ENCODE assay signal across 18 cellular contexts in genomic region chr7:135499818-135500217, GRCh38. TPM values are rescaled to one million over a fixed set of nuclear protein-coding genes. Genes with fewer than 3 reads are reported as not detected.
DNase-seq lines count a peak whose midpoint lies in the region; ATAC-seq lines count a peak whose summit lies in the region.
"Had no signal": no experiment of that assay in that cellular context is flagged by ENCODE, and none has a peak within 500 bp of the region (broad histone marks: within the 10 kb centered on the region; RNA-seq: fewer than 3 reads in every experiment).

No MANE protein-coding gene starts in this region.

- peak overlapping the region; percentile 72 for H3K27ac Mint-ChIP-seq in activated naive CD8-positive, alpha-beta T cell treated with anti-CD3 and anti-CD28 coated beads for 36 hours
- peak overlapping the region in 5 of 6 donors; percentile 1 to 94 (median 40) for H3K27ac Mint-ChIP-seq in naive B cell
- H3K27ac Mint-ChIP-seq: activated CD4-positive, alpha-beta memory T cell treated with anti-CD3 and anti-CD28 coated beads, Interleukin-2, amount 10 ng/mL, durations not matched to agents 7 days and 5 days; T-helper 2 cell treated with Interferon-gamma antibody and Interleukin-4, amounts not matched to agents 5 μg/mL and 100 μg/mL, for 36 hours had no signal

- DNase-seq in SKM-1 treated with dmso at 0.1 percent for 144 hours (lab: John Stamatoyannopoulos, UW; ENCODE audit: unreplicated experiment) (peak; percentile 41), SKM-1 (lab: John Stamatoyannopoulos, UW; ENCODE audit: unreplicated experiment) (no peak), Kasumi-1 (lab: John Stamatoyannopoulos, UW) (peak; percentile 37 to 62), naive B cell (no peak), DMS153 (lab: John Stamatoyannopoulos, UW) (no peak)
- DNase-seq in activated naive CD8-positive, alpha-beta T cell treated with anti-CD3 and anti-CD28 coated beads for 36 hours = no peak
- DNase-seq: 8988T; activated CD4-positive, alpha-beta memory T cell treated with anti-CD3 and anti-CD28 coated beads, Interleukin-2, amount 10 ng/mL, durations not matched to agents 7 days and 5 days; activated gamma-delta T cell; foreskin keratinocyte; NCI-H187; NCI-H524 treated with DMSO at 0.1 percent for 48 hours; nephron progenitor cell; stimulated activated CD8-positive, alpha-beta memory T cell treated with anti-CD3 and anti-CD28 coated beads, Interleukin-4, amount 100 ng/mL, for 48 hours; upper lobe of right lung had no signal

- peaks cover 48% of the 10 kb centered on the region for H3K4me1 Mint-ChIP-seq in activated naive CD8-positive, alpha-beta T cell treated with anti-CD3 and anti-CD28 coated beads for 36 hours
- peaks cover 27 to 56% (median 55%) of the 10 kb centered on the region in 3 donors for H3K4me1 Mint-ChIP-seq in naive B cell

- no peaks in the 10 kb centered on the region for H3K9me3 Mint-ChIP-seq in activated naive CD8-positive, alpha-beta T cell treated with anti-CD3 and anti-CD28 coated beads for 36 hours
- peaks cover 0 to 1% (median 0%) of the 10 kb centered on the region in 7 donors for H3K9me3 Mint-ChIP-seq in naive B cell
- H3K9me3 Mint-ChIP-seq: activated CD4-positive, alpha-beta memory T cell treated with anti-CD3 and anti-CD28 coated beads, Interleukin-2, amount 10 ng/mL, durations not matched to agents 7 days and 5 days; T-helper 2 cell treated with Interferon-gamma antibody and Interleukin-4, amounts not matched to agents 5 μg/mL and 100 μg/mL, for 36 hours had no signal

- no peak for ATAC-seq in naive B cell (ENCODE audit: low read depth in 2 of 2)
- no peak for ATAC-seq in HG03095 (IDR thresholded peaks at IDR 0.05; ENCODE audit: unreplicated experiment)
- ATAC-seq in GM21360 (IDR thresholded peaks at IDR 0.05; ENCODE audit: unreplicated experiment) = no peak
- ATAC-seq: foreskin keratinocyte, upper lobe of right lung had no signal

- no peak overlapping the region for H3K4me3 Mint-ChIP-seq in activated naive CD8-positive, alpha-beta T cell treated with anti-CD3 and anti-CD28 coated beads for 36 hours
- H3K4me3 Mint-ChIP-seq in naive B cell = peak overlapping the region in 3 of 8 donors; percentile 6 to 26 (median 25)
- H3K4me3 Mint-ChIP-seq: activated CD4-positive, alpha-beta memory T cell treated with anti-CD3 and anti-CD28 coated beads, Interleukin-2, amount 10 ng/mL, durations not matched to agents 7 days and 5 days; nephron progenitor cell; T-helper 2 cell treated with Interferon-gamma antibody and Interleukin-4, amounts not matched to agents 5 μg/mL and 100 μg/mL, for 36 hours had no signal

- H3K36me3 Mint-ChIP-seq in activated naive CD8-positive, alpha-beta T cell treated with anti-CD3 and anti-CD28 coated beads for 36 hours = peaks cover 15% of the 10 kb centered on the region
- peaks cover 0 to 5% of the 10 kb centered on the region in 2 donors for H3K36me3 Mint-ChIP-seq in naive B cell

- H3K27me3 Mint-ChIP-seq in activated naive CD8-positive, alpha-beta T cell treated with anti-CD3 and anti-CD28 coated beads for 36 hours = no peaks in the 10 kb centered on the region
- no peaks in the 10 kb centered on the region for H3K27me3 Mint-ChIP-seq in naive B cell
- H3K27me3 Mint-ChIP-seq: activated CD4-positive, alpha-beta memory T cell treated with anti-CD3 and anti-CD28 coated beads, Interleukin-2, amount 10 ng/mL, durations not matched to agents 7 days and 5 days had no signal

RNA-seq across cellular contexts. Expression of gene CNOT4, which starts 10.1 kb away (rescaled TPM):
- total RNA-seq in activated naive CD8-positive, alpha-beta T cell treated with anti-CD3 and anti-CD28 coated beads for 36 hours = 10 to 100 TPM; 17.0 to 17.5 TPM
- polyA plus RNA-seq in naive B cell (ENCODE audit: low read depth in 6 of 6) = 10 to 100 TPM; 15.1 to 23.9 (median 18.5) TPM

RNA-seq across cellular contexts. Expression of gene NUP205, which starts 57.9 kb away (rescaled TPM):
- total RNA-seq in activated naive CD8-positive, alpha-beta T cell treated with anti-CD3 and anti-CD28 coated beads for 36 hours = 100 to 1,000 TPM; 145 to 148 TPM
- 10 to 100 TPM in 5 of 6 donors, 1 to 10 TPM in 1; 8.8 to 22.0 (median 18.2) TPM for polyA plus RNA-seq in naive B cell (ENCODE audit: low read depth in 6 of 6)

Comparison
In these comparisons a context has a peak if more than half of its experiments do, and no peak if none do; other contexts are left out.
1. DNase-seq: peak in SKM-1 treated with dmso at 0.1 percent for 144 hours (single experiment) and Kasumi-1 (2 of 2); none in SKM-1 (single experiment), activated naive CD8-positive, alpha-beta T cell treated with anti-CD3 and anti-CD28 coated beads for 36 hours (single experiment), naive B cell (single experiment) and DMS153 (single experiment).